16 cellular contexts compared by ENCODE assay signal in genomic region chr4:140870427-140870826, GRCh38.
DNase-seq lines count a peak whose midpoint lies in the region; ATAC-seq, FAIRE-seq and TF ChIP-seq lines count a peak whose summit lies in the region.
"Had no signal": no experiment of that assay in that cellular context is flagged by ENCODE, and none has a peak within 500 bp of the region (broad histone marks: within the 10 kb centered on the region; RNA-seq: fewer than 3 reads in every experiment).

No MANE protein-coding gene starts in this region.

- intact Hi-C loops in activated CD4-positive, alpha-beta T cell treated with anti-CD3 and anti-CD28 coated beads, Interleukin-2, amount 10 ng/mL, durations not matched to agents 24 days and 14 days (cut with micrococcal nuclease) = no loop called here

- no peaks in the 10 kb centered on the region for H3K4me1 Mint-ChIP-seq in activated CD4-positive, alpha-beta T cell treated with anti-CD3 and anti-CD28 coated beads, Interleukin-2, amount 10 ng/mL, durations not matched to agents 24 days and 14 days

- no peak overlapping the region for H3K4ac ChIP-seq in H1 (replicated peaks; ENCODE audit: insufficient read length, low read depth, low read length)

- no peak overlapping the region for H3K27ac Mint-ChIP-seq in activated CD4-positive, alpha-beta T cell treated with anti-CD3 and anti-CD28 coated beads, Interleukin-2, amount 10 ng/mL, durations not matched to agents 24 days and 14 days

- no peak for TF ChIP-seq RAD21 in H1 (IDR thresholded peaks at IDR 0.05 in 1 of 2, conservative IDR thresholded peaks at IDR 0.05 in 1 of 2; ENCODE audit: low read depth in 2 of 2, low read length in 2 of 2)

- 68% methylated on average over 5 of the region's 5 CpGs; no CpG with 5 or more reads in 1 of the 2 experiments for WGBS in H1 (ENCODE audit: extremely low coverage in 1 of 2, insufficient coverage in 1 of 2, insufficient read length in 1 of 2, insufficient replicate concordance in 2 of 2, low coverage in 1 of 2, low lambda C conversion rate in 2 of 2, missing lambda C conversion rate in 1 of 2), 2 experiments

- H3K9me3 Mint-ChIP-seq in activated CD4-positive, alpha-beta T cell treated with anti-CD3 and anti-CD28 coated beads, Interleukin-2, amount 10 ng/mL, durations not matched to agents 24 days and 14 days = no peaks in the 10 kb centered on the region

- H2BK12ac ChIP-seq in H1 (ENCODE audit: low read depth, low read length) = no peak overlapping the region

- CTCF ChIA-PET in H1 (lab: Charles Lee; ENCODE audit: partially characterized antibody) = interaction anchor here (1.3 to 3.6 kb wide), 4 partner anchors 13 to 264 kb away, joined by 4 to 19 read pairs (median 13); partner anchors contain the start of gene RNF150

- H3K4me3 Mint-ChIP-seq in activated CD4-positive, alpha-beta T cell treated with anti-CD3 and anti-CD28 coated beads, Interleukin-2, amount 10 ng/mL, durations not matched to agents 24 days and 14 days = no peak overlapping the region

- no peak overlapping the region for H3K23ac ChIP-seq in H1 (ENCODE audit: insufficient read length)

- H3K36me3 Mint-ChIP-seq in activated CD4-positive, alpha-beta T cell treated with anti-CD3 and anti-CD28 coated beads, Interleukin-2, amount 10 ng/mL, durations not matched to agents 24 days and 14 days (ENCODE audit: low read depth) = no peaks in the 10 kb centered on the region

- H4K20me1 ChIP-seq in H1 (replicated peaks in 1 of 2; ENCODE audit: control insufficient read depth in 1 of 2, insufficient read depth in 2 of 2, low read length in 2 of 2) = no peaks in the 10 kb centered on the region

- H3K14ac ChIP-seq in H1 (ENCODE audit: insufficient read length) = no peak overlapping the region

- H3K4me2 ChIP-seq in H1 (ENCODE audit: insufficient read depth in 1 of 2, low read depth in 2 of 2, low read length in 2 of 2) = no peak overlapping the region

- peak overlapping the region; percentile 71 for H4K91ac ChIP-seq in H1 (replicated peaks; ENCODE audit: insufficient read length, low read length)

- H3K9ac ChIP-seq in H1 (replicated peaks in 1 of 4; ENCODE audit: extremely low read depth in 1 of 4, low read depth in 3 of 4, low read length in 3 of 4) = no peak overlapping the region

- no peaks in the 10 kb centered on the region for H3K79me1 ChIP-seq in H1 (ENCODE audit: low read depth, low read length)

- H2BK20ac ChIP-seq in H1 (ENCODE audit: low read length) = no peak overlapping the region

- peak; percentile 18 for DNase-seq in activated CD4-positive, alpha-beta T cell treated with anti-CD3 and anti-CD28 coated beads, Interleukin-2, amount 10 ng/mL, durations not matched to agents 24 days and 14 days
- no peak for DNase-seq in activated CD4-positive, alpha-beta T cell treated with anti-CD3 and anti-CD28 coated beads for 48 hours
- DNase-seq in NCI-H2227 treated with DMSO at 0.1 percent for 48 hours (lab: John Stamatoyannopoulos, UW) (peak; percentile 42), H1 (ENCODE audit: low read depth in 1 of 2, low spot score in 2 of 2) (no peak), HuH-7 (ENCODE audit: low spot score) (no peak), foreskin keratinocyte (no peak)
- DNase-seq: Calu3, DND-41, KG1, NCI-H2029, NCI-H524 treated with DMSO at 0.1 percent for 48 hours had no signal

- ATAC-seq in HG03135 (IDR thresholded peaks at IDR 0.05; ENCODE audit: unreplicated experiment) = no peak
- ATAC-seq in foreskin keratinocyte = no peak
- ATAC-seq: GM12878, HCT116 had no signal

- H3K36me3 ChIP-seq in H1 (ENCODE audit: control insufficient read depth in 2 of 4, insufficient read depth in 4 of 4, low read length in 3 of 4) = no peaks in the 10 kb centered on the region

- no peak overlapping the region for H2AK5ac ChIP-seq in H1 (ENCODE audit: low read depth, low read length)

- H3K56ac ChIP-seq in H1 (replicated peaks; ENCODE audit: insufficient read length, low read depth, low read length) = no peak overlapping the region

- H2BK5ac ChIP-seq in H1 (ENCODE audit: low read depth, low read length) = no peak overlapping the region

- no peak for TF ChIP-seq EP300 in H1 (IDR thresholded peaks at IDR 0.05; ENCODE audit: borderline replicate concordance in 1 of 2, low read depth in 2 of 2, low read length in 2 of 2)

- H2AFZ ChIP-seq in H1 (ENCODE audit: low read length) = no peak overlapping the region

- no peak overlapping the region for H2BK120ac ChIP-seq in H1 (replicated peaks; ENCODE audit: low read depth, low read length)

- no peaks in the 10 kb centered on the region for H3K23me2 ChIP-seq in H1 (ENCODE audit: low read depth, low read length)

- H3K27me3 ChIP-seq in H1 (replicated peaks in 1 of 4; ENCODE audit: control insufficient read depth in 3 of 4, extremely low read depth in 1 of 4, insufficient read depth in 3 of 4, low read length in 3 of 4) (no peaks in the 10 kb centered on the region), foreskin keratinocyte (peaks cover 13% of the 10 kb centered on the region)

- no peaks in the 10 kb centered on the region for H3K9me3 ChIP-seq in H1 (ENCODE audit: insufficient read depth in 2 of 2, low read depth in 1 of 2, low read length in 1 of 2)

- no peak overlapping the region for H3K4me3 ChIP-seq in H1 (ENCODE audit: extremely low read depth in 1 of 4, insufficient read depth in 2 of 4, low read depth in 3 of 4, low read length in 4 of 4)
- H3K4me3 ChIP-seq: GM12878 had no signal

- H3K4me1 ChIP-seq in H1 (replicated peaks in 1 of 4; ENCODE audit: control insufficient read depth in 3 of 4, insufficient read depth in 4 of 4, low read length in 3 of 4) (no peaks in the 10 kb centered on the region; a peak in 2 of 7 replicates), foreskin keratinocyte (no peaks in the 10 kb centered on the region)

- H3K18ac ChIP-seq in H1 (ENCODE audit: extremely low read depth, low read length) = no peak overlapping the region

- no peak for TF ChIP-seq POLR2A in H1 (IDR thresholded peaks at IDR 0.05; ENCODE audit: control extremely low read depth in 1 of 2, low read depth in 2 of 2, low read length in 2 of 2)

- no peak overlapping the region for H2BK15ac ChIP-seq in H1 (ENCODE audit: low read length)

- FAIRE-seq in H1 (lab: Jason Lieb, UNC) = no peak
- FAIRE-seq: G401.6, GM12878 had no signal

- no peak overlapping the region for H4K8ac ChIP-seq in H1 (ENCODE audit: extremely low read depth, insufficient read depth, low read length)

- no peaks in the 10 kb centered on the region for H3K79me2 ChIP-seq in H1 (ENCODE audit: control insufficient read depth in 1 of 2, insufficient read depth in 2 of 2, low read length in 2 of 2)

- no peak overlapping the region for H4K5ac ChIP-seq in H1 (ENCODE audit: insufficient read length, low read depth, low read length)

- peaks cover 16% of the 10 kb centered on the region for H3K27me3 Mint-ChIP-seq in activated CD4-positive, alpha-beta T cell treated with anti-CD3 and anti-CD28 coated beads, Interleukin-2, amount 10 ng/mL, durations not matched to agents 24 days and 14 days

- POLR2A ChIA-PET in H1 (lab: Charles Lee; ENCODE audit: partially characterized antibody) = no interaction called here

- TF ChIP-seq CTCF in H1 (IDR thresholded peaks at IDR 0.05; ENCODE audit: control extremely low read depth in 1 of 3, insufficient read depth in 1 of 3, low read depth in 1 of 3, low read length in 3 of 3) (no peak), foreskin keratinocyte (conservative IDR thresholded peaks at IDR 0.05) (no peak)

- H3K27ac ChIP-seq in H1 (ENCODE audit: low read depth, low read length) (no peak overlapping the region), foreskin keratinocyte (no peak overlapping the region)
- H3K27ac ChIP-seq: RWPE1 had no signal

TF ChIP-seq in H1, 55 proteins besides CTCF, POLR2A, EP300 and RAD21:
- TF ChIP-seq SUZ12 (IDR thresholded peaks at IDR 0.05; ENCODE audit: low read length) (no peak), TAF7 (optimal IDR thresholded peaks at IDR 0.05; ENCODE audit: borderline replicate concordance, low read depth, low read length) (no peak), ASH2L (IDR thresholded peaks at IDR 0.05; ENCODE audit: low read length) (no peak), ATF2 (IDR thresholded peaks at IDR 0.05; ENCODE audit: low read length) (no peak), HDAC6 (IDR thresholded peaks at IDR 0.05; ENCODE audit: low read depth, low read length) (no peak), SIRT6 (IDR thresholded peaks at IDR 0.05; ENCODE audit: low read length) (no peak), SAP30 (IDR thresholded peaks at IDR 0.05; ENCODE audit: insufficient read depth, insufficient replicate concordance, low read length) (no peak), POU5F1 (IDR thresholded peaks at IDR 0.05; ENCODE audit: low read depth, low read length) (no peak), GTF2F1 (IDR thresholded peaks at IDR 0.05; ENCODE audit: borderline replicate concordance, low read depth, low read length) (no peak), TEAD4 (IDR thresholded peaks at IDR 0.05; ENCODE audit: low read depth, low read length) (no peak), NRF1 (IDR thresholded peaks at IDR 0.05; ENCODE audit: low read depth, low read length) (no peak), POLR2AphosphoS5 (IDR thresholded peaks at IDR 0.05; ENCODE audit: low read depth, low read length) (no peak), SP1 (IDR thresholded peaks at IDR 0.05; ENCODE audit: low read depth, low read length) (no peak)
TF ChIP-seq in H1: peak in this region for 0.

Comparison
In these comparisons a context has a peak if more than half of its experiments do, and no peak if none do; other contexts are left out.
1. DNase-seq: peak in activated CD4-positive, alpha-beta T cell treated with anti-CD3 and anti-CD28 coated beads, Interleukin-2, amount 10 ng/mL, durations not matched to agents 24 days and 14 days (single experiment) and NCI-H2227 treated with DMSO at 0.1 percent for 48 hours (single experiment); none in activated CD4-positive, alpha-beta T cell treated with anti-CD3 and anti-CD28 coated beads for 48 hours (single experiment), H1 (0 of 2), HuH-7 (single experiment) and foreskin keratinocyte (0 of 2).